In genomic region chr6:34578445-34579262, GRCh38 we compare ENCODE assay signal across 18 cellular contexts. TPM values are rescaled to one million over a fixed set of nuclear protein-coding genes. Genes with fewer than 3 reads are reported as not detected.
A peak's percentile ranks its signal among the peaks of the same experiment; 100 is the strongest.
DNase-seq lines count a peak whose midpoint lies in the region; ATAC-seq, FAIRE-seq and TF ChIP-seq lines count a peak whose summit lies in the region.
"Had no signal": no experiment of that assay in that cellular context is flagged by ENCODE, and none has a peak within 500 bp of the region (broad histone marks: within the 10 kb centered on the region; RNA-seq: fewer than 3 reads in every experiment).

No MANE protein-coding gene starts in this region.

- no peak for TF ChIP-seq POLR2A in A549 (IDR thresholded peaks at IDR 0.05; ENCODE audit: low read length)

- TF ChIP-seq CTCF in A549 (IDR thresholded peaks at IDR 0.05) (no peak), chondrocyte (IDR thresholded peaks at IDR 0.05) (no peak), lower lobe of right lung (IDR thresholded peaks at IDR 0.05) (no peak)

- H3K4me3 ChIP-seq in A549 (no peak overlapping the region), lower lobe of right lung (no peak overlapping the region)
- no peak overlapping the region for H3K4me3 ChIP-seq in CD4-positive, alpha-beta memory T cell (ENCODE audit: low read length in 2 of 2)
- H3K4me3 ChIP-seq: BLaER1 treated with 17β-estradiol and CSF1 and Interleukin-3, amounts not matched to agents 10 nM and 100 nM; HAP-1 had no signal

- DNase-seq in A549 (ENCODE audit: low read depth in 1 of 2, low spot score in 1 of 2) = no peak
- DNase-seq in chondrocyte (ENCODE audit: low spot score) = peak; percentile 42
- DNase-seq in lower lobe of right lung = peak; percentile 16
- DNase-seq in sciatic nerve (ENCODE audit: low spot score) = no peak
- no peak for DNase-seq in NCI-H187 (lab: John Stamatoyannopoulos, UW)
- DNase-seq in occipital lobe (lab: John Stamatoyannopoulos, UW) = no peak
- no peak for DNase-seq in CD4-positive, alpha-beta memory T cell
- no peak for DNase-seq in NCI-H226
- DNase-seq: AML-193; Calu3; CD4-positive, CD25-positive, alpha-beta regulatory T cell; DMS 273 treated with DMSO at 0.1 percent for 48 hours; GOT3; HFFc6 had no signal

- H3K27ac ChIP-seq in A549 (no peak overlapping the region), lower lobe of right lung (no peak overlapping the region)
- H3K27ac ChIP-seq in CD4-positive, alpha-beta memory T cell (ENCODE audit: low read depth, low read length) = no peak overlapping the region
- H3K27ac ChIP-seq: BLaER1 treated with 17β-estradiol and CSF1 and Interleukin-3, amounts not matched to agents 10 nM and 100 nM had no signal

- H3K4me1 ChIP-seq in A549 (no peaks in the 10 kb centered on the region), lower lobe of right lung (no peaks in the 10 kb centered on the region)
- no peaks in the 10 kb centered on the region for H3K4me1 ChIP-seq in CD4-positive, alpha-beta memory T cell (ENCODE audit: insufficient read depth, low read length)
- H3K4me1 ChIP-seq: HAP-1 had no signal

- no peak for TF ChIP-seq EP300 in A549 (IDR thresholded peaks at IDR 0.05)

- no peak overlapping the region for H3K27ac Mint-ChIP-seq in chondrocyte (ENCODE audit: unreplicated experiment)
- peak overlapping the region in 3 of 7 donors; percentile 30 to 60 (median 56) for H3K27ac Mint-ChIP-seq in CD4-positive, alpha-beta memory T cell
- H3K27ac Mint-ChIP-seq: HFFc6 had no signal

- no peaks in the 10 kb centered on the region for H3K36me3 ChIP-seq in lower lobe of right lung
- no peaks in the 10 kb centered on the region for H3K36me3 ChIP-seq in CD4-positive, alpha-beta memory T cell (ENCODE audit: insufficient read depth, low read length)
- H3K36me3 ChIP-seq: HAP-1 had no signal

- WGBS in A549 (ENCODE audit: missing lambda C conversion rate) = 82% methylated on average over 6 of the region's 7 CpGs

- H3K4me3 Mint-ChIP-seq in chondrocyte (ENCODE audit: unreplicated experiment) = no peak overlapping the region
- no peak overlapping the region for H3K4me3 Mint-ChIP-seq in CD4-positive, alpha-beta memory T cell
- H3K4me3 Mint-ChIP-seq: HFFc6 had no signal

- H3K4me1 Mint-ChIP-seq in chondrocyte (ENCODE audit: low read depth) = no peaks in the 10 kb centered on the region
- peaks cover 0 to 7% (median 4%) of the 10 kb centered on the region in 4 donors for H3K4me1 Mint-ChIP-seq in CD4-positive, alpha-beta memory T cell
- H3K4me1 Mint-ChIP-seq: CD4-positive, CD25-positive, alpha-beta regulatory T cell had no signal

- H3K9me3 ChIP-seq in A549 (no peaks in the 10 kb centered on the region), lower lobe of right lung (no peaks in the 10 kb centered on the region)
- H3K9me3 ChIP-seq in CD4-positive, alpha-beta memory T cell (ENCODE audit: control insufficient read depth in 1 of 2, low read length in 2 of 2) = no peaks in the 10 kb centered on the region
- H3K9me3 ChIP-seq: BLaER1 treated with 17β-estradiol and CSF1 and Interleukin-3, amounts not matched to agents 10 nM and 100 nM; HAP-1 had no signal

- H3K27me3 ChIP-seq in lower lobe of right lung (ENCODE audit: low read depth) = no peaks in the 10 kb centered on the region
- no peaks in the 10 kb centered on the region for H3K27me3 ChIP-seq in CD4-positive, alpha-beta memory T cell (ENCODE audit: insufficient read depth, low read length)
- H3K27me3 ChIP-seq: BLaER1 treated with 17β-estradiol and CSF1 and Interleukin-3, amounts not matched to agents 10 nM and 100 nM had no signal

- H3K4me2 ChIP-seq in A549 = no peak overlapping the region

- FAIRE-seq in A549 (lab: Jason Lieb, UNC) = no peak
- FAIRE-seq: GM18507 had no signal

- TF ChIP-seq RAD21 in A549 (conservative IDR thresholded peaks at IDR 0.05 in 1 of 2, IDR thresholded peaks at IDR 0.05 in 1 of 2) = no peak

- no peaks in the 10 kb centered on the region for H3K36me3 Mint-ChIP-seq in chondrocyte (ENCODE audit: low read depth)
- no peaks in the 10 kb centered on the region for H3K36me3 Mint-ChIP-seq in CD4-positive, alpha-beta memory T cell
- H3K36me3 Mint-ChIP-seq: CD4-positive, CD25-positive, alpha-beta regulatory T cell had no signal

- intact Hi-C loops in lower lobe of right lung (cut with DNase I) = no loop called here
- intact Hi-C loops in sciatic nerve (cut with DNase I) = no loop called here
- intact Hi-C loops in CD4-positive, alpha-beta memory T cell (cut with micrococcal nuclease) = no loop called here

- POLR2A ChIA-PET in A549 (lab: Yijun Ruan, JAX) = interaction anchor here (0.6 kb wide), 1 partner anchor 23 kb away, joined by 3 read pairs; no protein-coding TSS in a partner anchor
- POLR2A ChIA-PET in CD4-positive, alpha-beta memory T cell (lab: Charles Lee; ENCODE audit: partially characterized antibody) = no interaction called here

- no peaks in the 10 kb centered on the region for H3K27me3 Mint-ChIP-seq in chondrocyte (ENCODE audit: low read depth)
- H3K27me3 Mint-ChIP-seq in CD4-positive, alpha-beta memory T cell = no peaks in the 10 kb centered on the region
- H3K27me3 Mint-ChIP-seq: CD4-positive, CD25-positive, alpha-beta regulatory T cell had no signal

- no peak for ATAC-seq in A549
- no peak for ATAC-seq in lower lobe of right lung
- ATAC-seq in sciatic nerve = peak; percentile 43

- H3K9me3 Mint-ChIP-seq in chondrocyte (ENCODE audit: low read depth) = no peaks in the 10 kb centered on the region
- H3K9me3 Mint-ChIP-seq in CD4-positive, alpha-beta memory T cell = no peaks in the 10 kb centered on the region
- H3K9me3 Mint-ChIP-seq: CD4-positive, CD25-positive, alpha-beta regulatory T cell; HFFc6 had no signal

- CTCF ChIA-PET in A549 (lab: Yijun Ruan, JAX) = no interaction called here
- CTCF ChIA-PET in CD4-positive, alpha-beta memory T cell (lab: Charles Lee; ENCODE audit: partially characterized antibody) = interaction anchor here (0.6 to 0.7 kb wide), 3 partner anchors 8 to 581 kb away, joined by 3 to 4 read pairs (median 3); no protein-coding TSS in a partner anchor

TF ChIP-seq in A549, 52 proteins besides CTCF, POLR2A, EP300 and RAD21:
- peak; percentile 63 for TF ChIP-seq ZFP36 (IDR thresholded peaks at IDR 0.05; ENCODE audit: borderline replicate concordance, partially characterized antibody)
- no peak for TF ChIP-seq GATA3 (IDR thresholded peaks at IDR 0.05; ENCODE audit: borderline replicate concordance)
TF ChIP-seq in A549: peak in this region for 1.

RNA-seq across cellular contexts. Expression of gene SPDEF, which starts 22.5 kb away (rescaled TPM):
- polyA plus RNA-seq in A549 (2011; rRNA removed) = 5.4 and 6.2 TPM in 2 replicates
- 4.3 and 6.3 TPM in 2 replicates for polyA plus RNA-seq in A549 (2012; cell fraction: cytosol; rRNA removed)
- polyA plus RNA-seq in A549 (2012; cell fraction: nucleus; rRNA removed) = 4.7 and 7.5 TPM in 2 replicates
- polyA plus RNA-seq in A549 (2017; fragmentation: RNase III; extraction: RNeasy Plus Mini Kit Qiagen cat#74134 plus additional on column Dnase treatment) = 2.2 to 4.3 TPM (median 3.7 TPM) in 3 replicates
- polyA minus RNA-seq in A549 (2011; rRNA and poly(A)+ RNA removed) = 4.3 and 7.2 TPM in 2 replicates
- total RNA-seq in chondrocyte = 0.10 TPM in 1 of 3 replicates, not detected in the others
- total RNA-seq in lower lobe of right lung = 3.5 TPM
- total RNA-seq in sciatic nerve = not detected
- not detected for total RNA-seq in occipital lobe
- not detected for total RNA-seq in CD4-positive, alpha-beta memory T cell
- polyA plus RNA-seq in CD4-positive, alpha-beta memory T cell = not detected
- total RNA-seq: Daoy, HFFc6 had no signal
- polyA plus RNA-seq: CD4-positive, CD25-positive, alpha-beta regulatory T cell had no signal

Comparison
In these comparisons a context has a peak if more than half of its experiments do, and no peak if none do; other contexts are left out.
1. DNase-seq: peak in chondrocyte (single experiment) and lower lobe of right lung (single experiment); none in A549 (0 of 2), sciatic nerve (single experiment), NCI-H187 (0 of 2), occipital lobe (single experiment), CD4-positive, alpha-beta memory T cell (0 of 5) and NCI-H226 (single experiment).